12 cellular contexts compared by ENCODE assay signal in genomic region chr9:95757026-95757425, GRCh38.
DNase-seq lines count a peak whose midpoint lies in the region; ATAC-seq and TF ChIP-seq lines count a peak whose summit lies in the region.
"Had no signal": no experiment of that assay in that cellular context is flagged by ENCODE, and none has a peak within 500 bp of the region (broad histone marks: within the 10 kb centered on the region; RNA-seq: fewer than 3 reads in every experiment).

No MANE protein-coding gene starts in this region.

- TF ChIP-seq EP300 in transverse colon (IDR thresholded peaks at IDR 0.05; ENCODE audit: low read depth): no peak

- peaks cover 0 to 6% (median 6%) of the 10 kb centered on the region in 4 donors for H3K4me1 ChIP-seq in transverse colon

- no peak for ATAC-seq in HG03280 (IDR thresholded peaks at IDR 0.05; ENCODE audit: unreplicated experiment)
- ATAC-seq: effector memory CD8-positive, alpha-beta T cell had no signal

- no peaks in the 10 kb centered on the region for H3K9me3 Mint-ChIP-seq in chondrocyte (ENCODE audit: low read depth)
- H3K9me3 Mint-ChIP-seq: effector memory CD8-positive, alpha-beta T cell; stimulated activated naive CD8-positive, alpha-beta T cell treated with anti-CD3 and anti-CD28 coated beads, Interleukin-15, Interleukin-2, amounts not matched to agents 100 ng/mL and 50 ng/mL, for 24 hours had no signal

- H3K9me3 ChIP-seq in transverse colon: no peaks in the 10 kb centered on the region

- H3K4me3 Mint-ChIP-seq in chondrocyte (ENCODE audit: unreplicated experiment): no peak overlapping the region
- H3K4me3 Mint-ChIP-seq: effector memory CD8-positive, alpha-beta T cell; stimulated activated naive CD8-positive, alpha-beta T cell treated with anti-CD3 and anti-CD28 coated beads, Interleukin-15, Interleukin-2, amounts not matched to agents 100 ng/mL and 50 ng/mL, for 24 hours had no signal

- H3K4me3 ChIP-seq in transverse colon: no peak overlapping the region
- no peak overlapping the region for H3K4me3 ChIP-seq in dorsolateral prefrontal cortex

- H3K27ac ChIP-seq in transverse colon (peak overlapping the region; percentile 49 to 63 (median 58)), dorsolateral prefrontal cortex (peak overlapping the region in 5 of 59 donors; percentile 2 to 56 (median 27))

- peak overlapping the region; percentile 67 for H3K27ac Mint-ChIP-seq in chondrocyte (ENCODE audit: unreplicated experiment)
- H3K27ac Mint-ChIP-seq: effector memory CD8-positive, alpha-beta T cell; stimulated activated naive CD8-positive, alpha-beta T cell treated with anti-CD3 and anti-CD28 coated beads, Interleukin-15, Interleukin-2, amounts not matched to agents 100 ng/mL and 50 ng/mL, for 24 hours had no signal

- no peaks in the 10 kb centered on the region for H3K36me3 Mint-ChIP-seq in chondrocyte (ENCODE audit: low read depth)

- peaks cover 2% of the 10 kb centered on the region for H3K27me3 Mint-ChIP-seq in chondrocyte (ENCODE audit: low read depth)
- H3K27me3 Mint-ChIP-seq: effector memory CD8-positive, alpha-beta T cell had no signal

- in situ Hi-C loops in transverse colon (cut with MboI; ENCODE audit: low pct_ligation_motif_present in 1 of 4, low pct_unique_long_range_greater_than_20kb in 1 of 4, low sequenced_read_pairs in 3 of 4): no loop called here

- intact Hi-C loops in transverse colon (cut with DNase I; ENCODE audit: low total_unique reads) (no loop called here), dorsolateral prefrontal cortex (cut with DNase I) (no loop called here)

- no peak for TF ChIP-seq POLR2A in transverse colon (IDR thresholded peaks at IDR 0.05)

- H3K27me3 ChIP-seq in transverse colon (peaks cover 5% of the 10 kb centered on the region), dorsolateral prefrontal cortex (peaks cover 0 to 8% (median 0%) of the 10 kb centered on the region in 45 donors)

- peaks cover 28% of the 10 kb centered on the region for H3K4me1 Mint-ChIP-seq in chondrocyte (ENCODE audit: low read depth)

- H3K36me3 ChIP-seq in transverse colon: no peaks in the 10 kb centered on the region

- 63 to 69% methylated on average over 3 to 4 of the region's 4 CpGs for WGBS in transverse colon (ENCODE audit: low coverage in 1 of 2), 2 donors

- TF ChIP-seq CTCF in chondrocyte (IDR thresholded peaks at IDR 0.05) (no peak), transverse colon (IDR thresholded peaks at IDR 0.05) (no peak), dorsolateral prefrontal cortex (IDR thresholded peaks at IDR 0.05 in 54 of 56, conservative IDR thresholded peaks at IDR 0.05 in 2 of 56; ENCODE audit: low read depth in 1 of 56, partially characterized antibody in 56 of 56) (no peak)

- peak; percentile 20 for DNase-seq in LHCN-M2 (ENCODE audit: low read depth)
- no peak for DNase-seq in chondrocyte (ENCODE audit: low spot score)
- peak; percentile 75 for DNase-seq in iris pigment epithelial cell (ENCODE audit: low read depth)
- no peak for DNase-seq in transverse colon
- DNase-seq in dorsolateral prefrontal cortex: no peak
- DNase-seq in SHP77 treated with DMSO at 0.1 percent for 48 hours (lab: John Stamatoyannopoulos, UW): no peak
- no peak for DNase-seq in T1000 (lab: John Stamatoyannopoulos, UW)
- DNase-seq: effector memory CD8-positive, alpha-beta T cell; GF-D8; NCI-H526 treated with DMSO at 0.1 percent for 48 hours had no signal

Comparison
In these comparisons a context has a peak if more than half of its experiments do, and no peak if none do; other contexts are left out.
1. DNase-seq: peak in LHCN-M2 (single experiment) and iris pigment epithelial cell (single experiment); none in chondrocyte (single experiment), transverse colon (single experiment), dorsolateral prefrontal cortex (0 of 10), SHP77 treated with DMSO at 0.1 percent for 48 hours (single experiment) and T1000 (single experiment).